ENCODE assay signal across 33 cellular contexts in the genomic region with DNA sequence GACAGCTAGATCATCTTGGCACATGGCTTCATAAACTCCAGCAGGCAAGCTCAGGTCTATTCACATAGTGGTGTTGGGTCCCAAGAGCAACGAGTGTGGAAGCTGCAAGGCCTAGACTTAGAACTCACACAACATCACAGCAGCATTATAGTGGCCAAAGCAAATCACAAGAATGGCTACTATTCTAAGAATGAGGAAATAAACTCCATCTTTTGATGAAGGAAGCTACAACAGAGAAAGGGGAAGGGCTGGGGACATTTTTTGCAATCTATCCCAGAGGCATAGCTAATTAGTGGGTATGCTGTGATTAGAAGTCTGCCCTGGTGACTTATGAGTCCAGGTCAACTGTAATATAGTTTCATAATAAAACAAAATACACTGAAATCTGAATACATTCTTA.
"Had no signal": no experiment of that assay in that cellular context is flagged by ENCODE, and none has a peak within 500 bp of the region (broad histone marks: within the 10 kb centered on the region; RNA-seq: fewer than 3 reads in every experiment).

No MANE protein-coding gene starts in this region.

- H3K36me3 Mint-ChIP-seq: activated naive CD4-positive, alpha-beta T cell treated with anti-CD3 and anti-CD28 coated beads, Interleukin-2, amount 50 U/mL, for 24 hours; activated naive CD8-positive, alpha-beta T cell treated with anti-CD3 and anti-CD28 coated beads, Interleukin-2, amount 10 ng/mL, durations not matched to agents 7 days and 5 days had no signal

- H3K4me1 ChIP-seq: ascending aorta, breast epithelium, SJCRH30 had no signal

- H3K9me3 Mint-ChIP-seq: activated CD4-positive, alpha-beta T cell treated with anti-CD3 and anti-CD28 coated beads, Interleukin-2, amount 10 ng/mL, durations not matched to agents 7 days and 5 days; activated naive CD4-positive, alpha-beta T cell treated with anti-CD3 and anti-CD28 coated beads, Interleukin-2, amount 50 U/mL, for 24 hours; activated naive CD8-positive, alpha-beta T cell treated with anti-CD3 and anti-CD28 coated beads, Interleukin-2, amount 10 ng/mL, durations not matched to agents 7 days and 5 days; activated T-cell treated with anti-CD3 and anti-CD28 coated beads, Interleukin-2, amount 50 U/mL, for 24 hours; activated T-helper 2 cell treated with anti-CD3 and anti-CD28 coated beads, Interferon-gamma antibody, Interleukin-2, Interleukin-4, amounts not matched to agents 10 μg/mL and 5 μg/mL and 100 μg/mL, durations not matched to agents 14 hours and 24 hours and 36 hours; T-helper 1 cell treated with Interleukin-12 subunit alpha and Interleukin-12 subunit beta and Interleukin-4 antibody, amounts not matched to agents 30 μg/mL and 1 μg/mL, for 36 hours; T-helper 2 cell treated with Interferon-gamma antibody and Interleukin-4, amounts not matched to agents 5 μg/mL and 100 μg/mL, for 36 hours had no signal

- H3K9me3 ChIP-seq: ascending aorta, body of pancreas, breast epithelium, SJCRH30 had no signal

- H3K27me3 ChIP-seq: ascending aorta, body of pancreas, SJCRH30 had no signal

- ATAC-seq: activated CD4-positive, alpha-beta T cell treated with anti-CD3 and anti-CD28 coated beads for 36 hours; activated CD8-positive, alpha-beta T cell treated with anti-CD3 and anti-CD28 coated beads, Interleukin-2, amount 10 ng/mL, durations not matched to agents 7 days and 5 days; body of pancreas; Panc1 had no signal

- H3K4me1 Mint-ChIP-seq: activated CD4-positive, alpha-beta T cell treated with anti-CD3 and anti-CD28 coated beads for 36 hours; activated CD4-positive, alpha-beta T cell treated with anti-CD3 and anti-CD28 coated beads, Interleukin-2, amount 10 ng/mL, durations not matched to agents 7 days and 5 days; activated naive CD4-positive, alpha-beta T cell treated with anti-CD3 and anti-CD28 coated beads, Interleukin-2, amount 50 U/mL, for 24 hours; activated naive CD8-positive, alpha-beta T cell treated with anti-CD3 and anti-CD28 coated beads, Interleukin-2, amount 10 ng/mL, durations not matched to agents 7 days and 5 days had no signal

- FAIRE-seq: TTC549 had no signal

- H3K27ac Mint-ChIP-seq: activated CD4-positive, alpha-beta T cell treated with anti-CD3 and anti-CD28 coated beads for 36 hours; activated CD4-positive, alpha-beta T cell treated with anti-CD3 and anti-CD28 coated beads, Interleukin-2, amount 10 ng/mL, durations not matched to agents 7 days and 5 days; activated CD8-positive, alpha-beta T cell treated with anti-CD3 and anti-CD28 coated beads, Interleukin-2, amount 10 ng/mL, durations not matched to agents 7 days and 5 days; activated naive CD4-positive, alpha-beta T cell treated with anti-CD3 and anti-CD28 coated beads, Interleukin-2, amount 50 U/mL, for 24 hours; activated naive CD8-positive, alpha-beta T cell treated with anti-CD3 and anti-CD28 coated beads, Interleukin-2, amount 10 ng/mL, durations not matched to agents 7 days and 5 days; activated T-cell treated with anti-CD3 and anti-CD28 coated beads, Interleukin-2, amount 50 U/mL, for 24 hours; activated T-helper 2 cell treated with anti-CD3 and anti-CD28 coated beads, Interferon-gamma antibody, Interleukin-2, Interleukin-4, amounts not matched to agents 10 μg/mL and 5 μg/mL and 100 μg/mL, durations not matched to agents 14 hours and 24 hours and 36 hours; T-helper 1 cell treated with Interleukin-12 subunit alpha and Interleukin-12 subunit beta and Interleukin-4 antibody, amounts not matched to agents 30 μg/mL and 1 μg/mL, for 36 hours; T-helper 2 cell treated with Interferon-gamma antibody and Interleukin-4, amounts not matched to agents 5 μg/mL and 100 μg/mL, for 36 hours had no signal

- H3K27ac ChIP-seq: ascending aorta, body of pancreas, breast epithelium, SJCRH30, SK-N-MC had no signal

- H3K4me3 Mint-ChIP-seq: activated CD4-positive, alpha-beta T cell treated with anti-CD3 and anti-CD28 coated beads for 36 hours; activated CD4-positive, alpha-beta T cell treated with anti-CD3 and anti-CD28 coated beads, Interleukin-2, amount 10 ng/mL, durations not matched to agents 7 days and 5 days; activated CD8-positive, alpha-beta T cell treated with anti-CD3 and anti-CD28 coated beads, Interleukin-2, amount 10 ng/mL, durations not matched to agents 7 days and 5 days; activated naive CD4-positive, alpha-beta T cell treated with anti-CD3 and anti-CD28 coated beads, Interleukin-2, amount 50 U/mL, for 24 hours; activated naive CD8-positive, alpha-beta T cell treated with anti-CD3 and anti-CD28 coated beads, Interleukin-2, amount 10 ng/mL, durations not matched to agents 7 days and 5 days; activated T-cell treated with anti-CD3 and anti-CD28 coated beads, Interleukin-2, amount 50 U/mL, for 24 hours; T-helper 1 cell treated with Interleukin-12 subunit alpha and Interleukin-12 subunit beta and Interleukin-4 antibody, amounts not matched to agents 30 μg/mL and 1 μg/mL, for 36 hours; T-helper 2 cell treated with Interferon-gamma antibody and Interleukin-4, amounts not matched to agents 5 μg/mL and 100 μg/mL, for 36 hours had no signal

- DNase-seq: activated CD4-positive, alpha-beta T cell treated with anti-CD3 and anti-CD28 coated beads for 36 hours; activated CD4-positive, alpha-beta T cell treated with anti-CD3 and anti-CD28 coated beads, Interleukin-2, amount 10 ng/mL, durations not matched to agents 7 days and 5 days; activated CD4-positive, alpha-beta T cell treated with anti-CD3 and anti-CD28 coated beads, Interleukin-2, amount 50 U/mL, for 48 hours; activated CD8-positive, alpha-beta T cell treated with anti-CD3 and anti-CD28 coated beads, Interleukin-2, amount 10 ng/mL, durations not matched to agents 7 days and 5 days; activated gamma-delta T cell; activated naive CD4-positive, alpha-beta T cell treated with Interleukin-2 at 50 U/mL for 16 hours; activated naive CD8-positive, alpha-beta T cell treated with anti-CD3 and anti-CD28 coated beads, Interleukin-2, amount 10 ng/mL, durations not matched to agents 7 days and 5 days; activated T-cell treated with anti-CD3 and anti-CD28 coated beads, Interleukin-2, amount 50 U/mL, for 24 hours; amygdala; body of pancreas; caudate nucleus; cerebellar nuclear complex; NCI-H1105; NCI-H1417 treated with DMSO at 0.1 percent for 48 hours; NCI-H1694; NCI-H1930; NCI-H2081 treated with DMSO at 0.1 percent for 48 hours; NCI-H226; NCI-H446 treated with DMSO at 0.1 percent for 48 hours; NCI-H524; NCI-H69; OCI-M1; SHP77; SJCRH30 had no signal

- H3K36me3 ChIP-seq: ascending aorta, breast epithelium, SJCRH30 had no signal

- H3K27me3 Mint-ChIP-seq: activated CD4-positive, alpha-beta T cell treated with anti-CD3 and anti-CD28 coated beads for 36 hours; activated naive CD4-positive, alpha-beta T cell treated with anti-CD3 and anti-CD28 coated beads, Interleukin-2, amount 50 U/mL, for 24 hours; activated naive CD8-positive, alpha-beta T cell treated with anti-CD3 and anti-CD28 coated beads, Interleukin-2, amount 10 ng/mL, durations not matched to agents 7 days and 5 days had no signal

- H3K4me3 ChIP-seq: ascending aorta, body of pancreas, breast epithelium, SJCRH30, SK-N-MC had no signal
